27 cellular contexts compared by ENCODE assay signal in the genomic region with DNA sequence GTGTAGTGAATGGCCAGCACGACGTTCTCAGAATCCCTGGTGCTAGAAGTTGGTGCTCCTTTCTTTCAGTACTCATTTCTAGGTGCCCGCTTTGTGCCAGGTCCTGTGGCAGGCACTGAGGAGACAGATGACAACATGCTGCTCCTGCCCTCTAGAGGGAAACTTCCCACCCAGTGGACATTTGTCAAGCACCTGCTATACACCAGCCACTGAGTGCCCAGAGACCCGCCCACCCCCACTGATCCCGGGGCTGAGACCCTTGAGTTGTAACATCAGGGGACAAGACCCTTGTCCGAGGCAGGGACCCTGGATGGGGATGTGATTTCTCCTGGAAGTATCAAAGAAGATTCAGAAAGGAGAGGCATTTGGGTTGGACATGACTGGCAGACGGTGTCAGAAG. TPM values are rescaled to one million over a fixed set of nuclear protein-coding genes. Genes with fewer than 3 reads are reported as not detected.
DNase-seq lines count a peak whose midpoint lies in the region; ATAC-seq, FAIRE-seq and TF ChIP-seq lines count a peak whose summit lies in the region.
"Had no signal": no experiment of that assay in that cellular context is flagged by ENCODE, and none has a peak within 500 bp of the region (broad histone marks: within the 10 kb centered on the region; RNA-seq: fewer than 3 reads in every experiment).

No MANE protein-coding gene starts in this region.

- intact Hi-C loops in testis (cut with DNase I; ENCODE audit: low total_unique reads): no loop called here

- H3K27me3 Mint-ChIP-seq in activated T-cell treated with anti-CD3 and anti-CD28 coated beads, Interleukin-2, amount 50 U/mL, for 24 hours: no peaks in the 10 kb centered on the region
- no peaks in the 10 kb centered on the region for H3K27me3 Mint-ChIP-seq in activated T-helper 17 cell treated with anti-CD3 and anti-CD28 coated beads, Interleukin-2, amount 50 U/mL, for 72 hours
- H3K27me3 Mint-ChIP-seq in neural crest cell (ENCODE audit: low read depth): no peaks in the 10 kb centered on the region
- H3K27me3 Mint-ChIP-seq: activated CD4-positive, alpha-beta T cell treated with anti-CD3 and anti-CD28 coated beads for 36 hours had no signal

- no peak for ATAC-seq in activated T-helper 17 cell treated with anti-CD3 and anti-CD28 coated beads, Interleukin-2, amount 50 U/mL, for 72 hours (replicated peaks)
- ATAC-seq: activated CD4-positive, alpha-beta T cell treated with anti-CD3 and anti-CD28 coated beads for 36 hours; stimulated activated naive CD8-positive, alpha-beta T cell treated with anti-CD3 and anti-CD28 coated beads, Interleukin-15, Interleukin-2, amounts not matched to agents 100 U/mL and 50 U/mL, for 24 hours had no signal

- no peak overlapping the region for H3K4me3 ChIP-seq in testis
- H3K4me3 ChIP-seq: ascending aorta, esophagus squamous epithelium, SK-N-MC, tibial nerve had no signal

- TF ChIP-seq CTCF in neural crest cell (conservative IDR thresholded peaks at IDR 0.05): no peak
- no peak for TF ChIP-seq CTCF in testis (IDR thresholded peaks at IDR 0.05)

- H3K36me3 Mint-ChIP-seq in activated T-cell treated with anti-CD3 and anti-CD28 coated beads, Interleukin-2, amount 50 U/mL, for 24 hours (ENCODE audit: low read depth): peaks cover 84% of the 10 kb centered on the region
- peaks cover 62% of the 10 kb centered on the region for H3K36me3 Mint-ChIP-seq in activated T-helper 17 cell treated with anti-CD3 and anti-CD28 coated beads, Interleukin-2, amount 50 U/mL, for 72 hours (ENCODE audit: low read depth)
- H3K36me3 Mint-ChIP-seq in neural crest cell (ENCODE audit: low read depth): peaks cover 9% of the 10 kb centered on the region

- TF ChIP-seq POLR2A in GM12891 (IDR thresholded peaks at IDR 0.05; ENCODE audit: low read depth, low read length) (no peak), testis (IDR thresholded peaks at IDR 0.05) (no peak)

- peaks cover 18% of the 10 kb centered on the region for H3K4me1 Mint-ChIP-seq in activated T-cell treated with anti-CD3 and anti-CD28 coated beads, Interleukin-2, amount 50 U/mL, for 24 hours (ENCODE audit: low read depth)
- peaks cover 9% of the 10 kb centered on the region for H3K4me1 Mint-ChIP-seq in activated T-helper 17 cell treated with anti-CD3 and anti-CD28 coated beads, Interleukin-2, amount 50 U/mL, for 72 hours
- H3K4me1 Mint-ChIP-seq in neural crest cell: no peaks in the 10 kb centered on the region
- H3K4me1 Mint-ChIP-seq: CD14-positive monocyte, mesothelial cell of epicardium, nephron progenitor cell had no signal

- H3K27me3 ChIP-seq in testis: no peaks in the 10 kb centered on the region
- H3K27me3 ChIP-seq: ascending aorta, esophagus squamous epithelium, tibial nerve had no signal

- no peak overlapping the region for H3K4me3 Mint-ChIP-seq in activated T-cell treated with anti-CD3 and anti-CD28 coated beads, Interleukin-2, amount 50 U/mL, for 24 hours
- no peak overlapping the region for H3K4me3 Mint-ChIP-seq in activated T-helper 17 cell treated with anti-CD3 and anti-CD28 coated beads, Interleukin-2, amount 50 U/mL, for 72 hours
- H3K4me3 Mint-ChIP-seq in neural crest cell: no peak overlapping the region
- H3K4me3 Mint-ChIP-seq: activated CD4-positive, alpha-beta T cell treated with anti-CD3 and anti-CD28 coated beads for 36 hours; CD14-positive monocyte; mesothelial cell of epicardium; nephron progenitor cell had no signal

- peak overlapping the region; percentile 68 for H3K27ac Mint-ChIP-seq in activated T-cell treated with anti-CD3 and anti-CD28 coated beads, Interleukin-2, amount 50 U/mL, for 24 hours
- peak overlapping the region; percentile 9 for H3K27ac Mint-ChIP-seq in activated T-helper 17 cell treated with anti-CD3 and anti-CD28 coated beads, Interleukin-2, amount 50 U/mL, for 72 hours
- H3K27ac Mint-ChIP-seq in neural crest cell (ENCODE audit: unreplicated experiment): peak overlapping the region; percentile 67
- H3K27ac Mint-ChIP-seq: activated CD4-positive, alpha-beta T cell treated with anti-CD3 and anti-CD28 coated beads for 36 hours; mesothelial cell of epicardium had no signal

- H3K27ac ChIP-seq in testis: no peak overlapping the region
- H3K27ac ChIP-seq: ascending aorta, esophagus squamous epithelium, SK-N-MC, tibial nerve had no signal

- H3K36me3 ChIP-seq in testis (ENCODE audit: low read depth, missing control alignments): no peaks in the 10 kb centered on the region

- FAIRE-seq in GM12891 (lab: Jason Lieb, UNC): no peak
- FAIRE-seq: H1, RCC 7860 had no signal

- no peaks in the 10 kb centered on the region for H3K9me3 ChIP-seq in testis
- H3K9me3 ChIP-seq: ascending aorta, esophagus squamous epithelium, tibial nerve had no signal

- H3K9me3 Mint-ChIP-seq in activated T-cell treated with anti-CD3 and anti-CD28 coated beads, Interleukin-2, amount 50 U/mL, for 24 hours: no peaks in the 10 kb centered on the region
- no peaks in the 10 kb centered on the region for H3K9me3 Mint-ChIP-seq in activated T-helper 17 cell treated with anti-CD3 and anti-CD28 coated beads, Interleukin-2, amount 50 U/mL, for 72 hours
- H3K9me3 Mint-ChIP-seq in neural crest cell: no peaks in the 10 kb centered on the region
- H3K9me3 Mint-ChIP-seq: CD14-positive monocyte, mesothelial cell of epicardium, nephron progenitor cell had no signal

- H3K4me1 ChIP-seq in testis: peaks cover 8% of the 10 kb centered on the region
- H3K4me1 ChIP-seq: ascending aorta had no signal

- no peak for DNase-seq in activated T-cell treated with anti-CD3 and anti-CD28 coated beads, Interleukin-2, amount 50 U/mL, for 24 hours
- DNase-seq in activated T-cell treated with anti-CD3 and anti-CD28 coated beads for 4 hours (no peak), GM12891 (ENCODE audit: insufficient read length, low spot score) (peak; percentile 7), neural crest cell (ENCODE audit: low read depth, low spot score) (no peak), SKM-1 (lab: John Stamatoyannopoulos, UW; ENCODE audit: unreplicated experiment) (no peak), NCI-H1694 (lab: John Stamatoyannopoulos, UW) (no peak), testis (no peak)
- DNase-seq: activated CD4-positive, alpha-beta T cell treated with anti-CD3 and anti-CD28 coated beads for 36 hours; activated CD8-positive, alpha-beta memory T cell treated with anti-CD3 and anti-CD28 coated beads, Interleukin-2, amount 50 U/mL, for 4 hours; activated gamma-delta T cell; DMS79; effector CD8-positive, alpha-beta T cell; esophagus squamous epithelium; NCI-H1048; NCI-H2029; NCI-H446 treated with DMSO at 0.1 percent for 48 hours; nephron progenitor cell; stimulated activated CD4-positive, alpha-beta T cell treated with anti-CD3 and anti-CD28 coated beads, Interleukin-1b, Interleukin-23, amount 100 ng/mL, for 48 hours; stimulated activated naive CD8-positive, alpha-beta T cell treated with anti-CD3 and anti-CD28 coated beads, Interleukin-15, Interleukin-2, amounts not matched to agents 100 U/mL and 50 U/mL, for 24 hours had no signal

- 95 to 100% methylated on average over 5 to 7 of the region's 7 CpGs for WGBS in testis, 2 donors

TF ChIP-seq in GM12891, 5 proteins besides CTCF, POLR2A, EP300 and RAD21:
- no peak for TF ChIP-seq POLR2AphosphoS5 (IDR thresholded peaks at IDR 0.05; ENCODE audit: low read depth, low read length)
- no peak for TF ChIP-seq TAF1 (IDR thresholded peaks at IDR 0.05; ENCODE audit: low read depth, low read length)
- TF ChIP-seq PAX5 (IDR thresholded peaks at IDR 0.05; ENCODE audit: insufficient read depth, low read length, severe bottlenecking): no peak
- no peak for TF ChIP-seq SPI1 (IDR thresholded peaks at IDR 0.05; ENCODE audit: low read depth, low read length)
- no peak for TF ChIP-seq POU2F2 (IDR thresholded peaks at IDR 0.05; ENCODE audit: low read depth, low read length)

RNA-seq across cellular contexts. Expression of a gene that starts 25.1 kb away (rescaled TPM):
- 25.9 TPM for polyA plus RNA-seq in GM12891 (2012; ENCODE audit: low read depth, missing spikeins)
- total RNA-seq in activated T-helper 17 cell treated with anti-CD3 and anti-CD28 coated beads, Interleukin-2, amount 50 U/mL, for 72 hours: 100 to 1,000 TPM; 153 to 160 TPM
- total RNA-seq in neural crest cell (1.1 and 3.1 TPM in 2 replicates), testis (10 to 100 TPM; 15.0 to 20.4 TPM)
- polyA plus RNA-seq in testis (ENCODE audit: insufficient read depth, low read depth, low replicate concordance): 10.2 TPM

RNA-seq across cellular contexts. Expression of a gene that starts 34.5 kb away (rescaled TPM):
- 20.3 TPM for polyA plus RNA-seq in GM12891 (2012; ENCODE audit: low read depth, missing spikeins)
- 10 to 100 TPM; 19.0 to 22.1 TPM for total RNA-seq in activated T-helper 17 cell treated with anti-CD3 and anti-CD28 coated beads, Interleukin-2, amount 50 U/mL, for 72 hours
- total RNA-seq in neural crest cell (49.3 and 49.4 TPM in 2 replicates), testis (10 to 100 TPM; 57.2 to 76.0 TPM)
- polyA plus RNA-seq in testis (ENCODE audit: insufficient read depth, low read depth, low replicate concordance): 66.7 TPM

RNA-seq across cellular contexts. Expression of a gene that starts 36.0 kb away (rescaled TPM):
- polyA plus RNA-seq in GM12891 (2012; ENCODE audit: low read depth, missing spikeins): 60.5 TPM
- total RNA-seq in activated T-helper 17 cell treated with anti-CD3 and anti-CD28 coated beads, Interleukin-2, amount 50 U/mL, for 72 hours: 100 to 1,000 TPM in 1 of 2 donors, 10 to 100 TPM in 1; 67.4 to 127 TPM
- total RNA-seq in neural crest cell (49.3 and 53.3 TPM in 2 replicates), testis (100 to 1,000 TPM in 1 of 2 donors, 10 to 100 TPM in 1; 96.1 to 127 TPM)
- polyA plus RNA-seq in testis (ENCODE audit: insufficient read depth, low read depth, low replicate concordance): 217 TPM

RNA-seq across cellular contexts. Expression of a gene that starts 54.1 kb away (rescaled TPM):
- polyA plus RNA-seq in GM12891 (2012; ENCODE audit: low read depth, missing spikeins): 18.8 TPM
- total RNA-seq in activated T-helper 17 cell treated with anti-CD3 and anti-CD28 coated beads, Interleukin-2, amount 50 U/mL, for 72 hours: 10 to 100 TPM; 43.4 to 51.4 TPM
- total RNA-seq in neural crest cell (11.9 and 13.1 TPM in 2 replicates), testis (10 to 100 TPM; 31.9 to 50.7 TPM)
- 32.1 TPM for polyA plus RNA-seq in testis (ENCODE audit: insufficient read depth, low read depth, low replicate concordance)

RNA-seq across cellular contexts. Expression of a gene that starts 59.3 kb away (rescaled TPM):
- 1.0 TPM for polyA plus RNA-seq in GM12891 (2012; ENCODE audit: low read depth, missing spikeins)
- 10 to 100 TPM; 11.0 to 32.4 TPM for total RNA-seq in activated T-helper 17 cell treated with anti-CD3 and anti-CD28 coated beads, Interleukin-2, amount 50 U/mL, for 72 hours
- total RNA-seq in neural crest cell: 0.91 and 1.9 TPM in 2 replicates
- total RNA-seq in testis: 10 to 100 TPM; 43.5 to 48.6 TPM
- 18.3 TPM for polyA plus RNA-seq in testis (ENCODE audit: insufficient read depth, low read depth, low replicate concordance)
- polyA plus RNA-seq: CD14-positive monocyte had no signal

Comparison
In these comparisons a context has a peak if more than half of its experiments do, and no peak if none do; other contexts are left out.
1. H3K27ac Mint-ChIP-seq: peak in every context shown above with its lines; median percentile 68 in activated T-cell treated with anti-CD3 and anti-CD28 coated beads, Interleukin-2, amount 50 U/mL, for 24 hours; 67 in neural crest cell; 9 in activated T-helper 17 cell treated with anti-CD3 and anti-CD28 coated beads, Interleukin-2, amount 50 U/mL, for 72 hours.
2. RNA of a gene that starts 25.1 kb away (total RNA-seq): 153 to 160 TPM in activated T-helper 17 cell treated with anti-CD3 and anti-CD28 coated beads, Interleukin-2, amount 50 U/mL, for 72 hours; 15.0 to 20.4 TPM in testis and 1.1 to 3.1 TPM in neural crest cell; every median in the first group is over 4 times any median in the second.